In genomic region chr6:14476793-14477531, GRCh38 we compare ENCODE assay signal across 10 cellular contexts.
DNase-seq lines count a peak whose midpoint lies in the region; ATAC-seq and TF ChIP-seq lines count a peak whose summit lies in the region.
"Had no signal": no experiment of that assay in that cellular context is flagged by ENCODE, and none has a peak within 500 bp of the region (broad histone marks: within the 10 kb centered on the region; RNA-seq: fewer than 3 reads in every experiment).

No MANE protein-coding gene starts in this region.

- ATAC-seq in omental fat pad (ENCODE audit: low FRiP score), result peak; percentile 79

- TF ChIP-seq CTCF in fibroblast of mammary gland (conservative IDR thresholded peaks at IDR 0.05; ENCODE audit: control insufficient read depth, insufficient read depth, low read depth, low read length), result no peak
- no peak for TF ChIP-seq CTCF in omental fat pad (IDR thresholded peaks at IDR 0.05)

- intact Hi-C loops in activated T-helper 1 cell treated with anti-CD3 and anti-CD28 coated beads, Interleukin-12 subunit alpha, Interleukin-12 subunit beta, Interleukin-2, Interleukin-4 antibody, amounts not matched to agents 30 ng/mL and 10 ng/mL and 1 ng/mL, durations not matched to agents 14 hours and 24 hours and 36 hours (cut with micrococcal nuclease), result no loop called here

- H3K27me3 Mint-ChIP-seq in activated T-helper 1 cell treated with anti-CD3 and anti-CD28 coated beads, Interleukin-12 subunit alpha, Interleukin-12 subunit beta, Interleukin-2, Interleukin-4 antibody, amounts not matched to agents 30 ng/mL and 10 ng/mL and 1 ng/mL, durations not matched to agents 14 hours and 24 hours and 36 hours (ENCODE audit: insufficient read depth), result no peaks in the 10 kb centered on the region

- no peaks in the 10 kb centered on the region for H3K36me3 Mint-ChIP-seq in activated T-helper 1 cell treated with anti-CD3 and anti-CD28 coated beads, Interleukin-12 subunit alpha, Interleukin-12 subunit beta, Interleukin-2, Interleukin-4 antibody, amounts not matched to agents 30 ng/mL and 10 ng/mL and 1 ng/mL, durations not matched to agents 14 hours and 24 hours and 36 hours (ENCODE audit: low read depth)

- no peak overlapping the region for H3K4me3 Mint-ChIP-seq in activated T-helper 1 cell treated with anti-CD3 and anti-CD28 coated beads, Interleukin-12 subunit alpha, Interleukin-12 subunit beta, Interleukin-2, Interleukin-4 antibody, amounts not matched to agents 30 ng/mL and 10 ng/mL and 1 ng/mL, durations not matched to agents 14 hours and 24 hours and 36 hours
- H3K4me3 Mint-ChIP-seq: nephron had no signal

- H3K27ac Mint-ChIP-seq in activated T-helper 1 cell treated with anti-CD3 and anti-CD28 coated beads, Interleukin-12 subunit alpha, Interleukin-12 subunit beta, Interleukin-2, Interleukin-4 antibody, amounts not matched to agents 30 ng/mL and 10 ng/mL and 1 ng/mL, durations not matched to agents 14 hours and 24 hours and 36 hours, result no peak overlapping the region

- peak; percentile 93 for DNase-seq in AG20443 (ENCODE audit: low spot score)
- peak; percentile 29 to 79 for DNase-seq in NCI-H524 (lab: John Stamatoyannopoulos, UW)
- peak; percentile 94 for DNase-seq in fibroblast of mammary gland (ENCODE audit: low read depth)
- DNase-seq in omental fat pad (ENCODE audit: low spot score), result no peak
- no peak for DNase-seq in activated T-helper 1 cell treated with anti-CD3 and anti-CD28 coated beads, Interleukin-12 subunit alpha, Interleukin-12 subunit beta, Interleukin-2, Interleukin-4 antibody, amounts not matched to agents 30 ng/mL and 10 ng/mL and 1 ng/mL, durations not matched to agents 14 hours and 24 hours and 36 hours (ENCODE audit: low spot score)
- DNase-seq in HT-29 (ENCODE audit: low spot score), result no peak
- no peak for DNase-seq in T-helper 9 cell
- no peak for DNase-seq in NCI-H748 treated with DMSO at 0.1 percent for 48 hours (lab: John Stamatoyannopoulos, UW)
- DNase-seq: activated naive CD4-positive, alpha-beta T cell treated with Interleukin-2 at 50 U/mL for 16 hours had no signal

- H3K4me1 Mint-ChIP-seq in activated T-helper 1 cell treated with anti-CD3 and anti-CD28 coated beads, Interleukin-12 subunit alpha, Interleukin-12 subunit beta, Interleukin-2, Interleukin-4 antibody, amounts not matched to agents 30 ng/mL and 10 ng/mL and 1 ng/mL, durations not matched to agents 14 hours and 24 hours and 36 hours (ENCODE audit: low read depth), result peaks cover 9% of the 10 kb centered on the region

- peaks cover 10% of the 10 kb centered on the region for H3K9me3 Mint-ChIP-seq in activated T-helper 1 cell treated with anti-CD3 and anti-CD28 coated beads, Interleukin-12 subunit alpha, Interleukin-12 subunit beta, Interleukin-2, Interleukin-4 antibody, amounts not matched to agents 30 ng/mL and 10 ng/mL and 1 ng/mL, durations not matched to agents 14 hours and 24 hours and 36 hours

- H3K4me3 ChIP-seq in fibroblast of mammary gland (ENCODE audit: control insufficient read depth, low read depth, low read length), result no peak overlapping the region

Comparison
In these comparisons a context has a peak if more than half of its experiments do, and no peak if none do; other contexts are left out.
1. DNase-seq: peak in AG20443 (single experiment), NCI-H524 (2 of 2) and fibroblast of mammary gland (single experiment); none in omental fat pad (single experiment), activated T-helper 1 cell treated with anti-CD3 and anti-CD28 coated beads, Interleukin-12 subunit alpha, Interleukin-12 subunit beta, Interleukin-2, Interleukin-4 antibody, amounts not matched to agents 30 ng/mL and 10 ng/mL and 1 ng/mL, durations not matched to agents 14 hours and 24 hours and 36 hours (single experiment), HT-29 (single experiment), T-helper 9 cell (single experiment) and NCI-H748 treated with DMSO at 0.1 percent for 48 hours (single experiment).